10 cellular contexts compared by ENCODE assay signal in the genomic region with DNA sequence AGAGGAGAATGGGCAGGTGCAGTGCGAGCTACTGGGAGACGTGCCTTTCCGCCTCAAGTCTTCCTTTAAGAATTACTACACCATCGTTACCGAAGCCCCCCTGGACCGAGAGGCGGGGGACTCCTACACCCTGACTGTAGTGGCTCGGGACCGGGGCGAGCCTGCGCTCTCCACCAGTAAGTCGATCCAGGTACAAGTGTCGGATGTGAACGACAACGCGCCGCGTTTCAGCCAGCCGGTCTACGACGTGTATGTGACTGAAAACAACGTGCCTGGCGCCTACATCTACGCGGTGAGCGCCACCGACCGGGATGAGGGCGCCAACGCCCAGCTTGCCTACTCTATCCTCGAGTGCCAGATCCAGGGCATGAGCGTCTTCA. TPM values are rescaled to one million over a fixed set of nuclear protein-coding genes. Genes with fewer than 3 reads are reported as not detected.
DNase-seq lines count a peak whose midpoint lies in the region; ATAC-seq, FAIRE-seq and TF ChIP-seq lines count a peak whose summit lies in the region.
"Had no signal": no experiment of that assay in that cellular context is flagged by ENCODE, and none has a peak within 500 bp of the region (broad histone marks: within the 10 kb centered on the region; RNA-seq: fewer than 3 reads in every experiment).

No MANE protein-coding gene starts in this region.

- POLR2A ChIA-PET in AG04450 (lab: Yijun Ruan, JAX) (no interaction called here), HEK293 (lab: Yijun Ruan, JAX) (no interaction called here), H1 (lab: Charles Lee; ENCODE audit: partially characterized antibody) (interaction anchor here (0.9 to 1.8 kb wide), 5 partner anchors 9 to 113 kb away, joined by 3 to 5 read pairs (median 4); no protein-coding TSS in a partner anchor)

- H2BK20ac ChIP-seq in H1 (ENCODE audit: low read length): no peak overlapping the region

- FAIRE-seq in H1 (lab: Jason Lieb, UNC): no peak
- FAIRE-seq: GM12878, HepG2 had no signal

- ATAC-seq in GM21529 (IDR thresholded peaks at IDR 0.05; ENCODE audit: unreplicated experiment): no peak
- ATAC-seq in HG02623 (IDR thresholded peaks at IDR 0.05; ENCODE audit: unreplicated experiment): no peak
- ATAC-seq: GM12878, HepG2 had no signal

- H3K9me3 ChIP-seq in AG04450 (ENCODE audit: control insufficient read depth, insufficient read depth, low read length) (peaks cover 3% of the 10 kb centered on the region; the same call in 1 of the 2 replicates), HEK293 (ENCODE audit: control insufficient read depth, insufficient read depth, low read depth, low read length) (no peaks in the 10 kb centered on the region), H1 (ENCODE audit: insufficient read depth in 2 of 2, low read depth in 1 of 2, low read length in 1 of 2) (no peaks in the 10 kb centered on the region), neuron (ENCODE audit: low read length) (no peaks in the 10 kb centered on the region)

- H3K36me3 ChIP-seq in HEK293 (ENCODE audit: control insufficient read depth in 2 of 2, insufficient read depth in 1 of 2, low read length in 2 of 2): peaks cover 0 to 7% of the 10 kb centered on the region in 2 experiments; a peak in 1 of 3 replicates
- H3K36me3 ChIP-seq in H1 (ENCODE audit: control insufficient read depth in 2 of 4, insufficient read depth in 4 of 4, low read length in 3 of 4): no peaks in the 10 kb centered on the region; a peak in 1 of 8 replicates
- no peaks in the 10 kb centered on the region for H3K36me3 ChIP-seq in neuron (ENCODE audit: insufficient read depth, low read length)

- H3K9ac ChIP-seq in H1 (replicated peaks in 1 of 4; ENCODE audit: extremely low read depth in 1 of 4, low read depth in 3 of 4, low read length in 3 of 4): no peak overlapping the region; a peak in 1 of 7 replicates

- H3K56ac ChIP-seq in H1 (replicated peaks; ENCODE audit: insufficient read length, low read depth, low read length): no peak overlapping the region

- H3K27ac ChIP-seq in AG04450 (ENCODE audit: low read depth, low read length) (no peak overlapping the region), HEK293 (ENCODE audit: extremely low read depth, low read depth, low read length) (no peak overlapping the region), H1 (ENCODE audit: low read depth, low read length) (no peak overlapping the region)

- TF ChIP-seq CTCF in AG04450 (IDR thresholded peaks at IDR 0.05; ENCODE audit: low read depth, low read length): no peak
- no peak for TF ChIP-seq CTCF in HEK293 (tag by site-specific recombination; IDR thresholded peaks at IDR 0.05)
- TF ChIP-seq CTCF in H1 (IDR thresholded peaks at IDR 0.05; ENCODE audit: control extremely low read depth in 1 of 3, insufficient read depth in 1 of 3, low read depth in 1 of 3, low read length in 3 of 3): peak in 1 of 3 experiments; percentile 35; a peak in 1 of 4 replicates

- no peak overlapping the region for H4K5ac ChIP-seq in H1 (ENCODE audit: insufficient read length, low read depth, low read length)

- no peak for DNase-seq in AG04450 (ENCODE audit: low read depth, low spot score)
- DNase-seq in H1 (ENCODE audit: low read depth in 1 of 2, low spot score in 2 of 2): no peak
- no peak for DNase-seq in effector CD4-positive, alpha-beta T cell
- no peak for DNase-seq in retina

- H4K8ac ChIP-seq in H1 (ENCODE audit: extremely low read depth, insufficient read depth, low read length): no peak overlapping the region

- peak in 1 of 2 experiments; percentile 26; a peak in 1 of 4 replicates for TF ChIP-seq RAD21 in H1 (IDR thresholded peaks at IDR 0.05 in 1 of 2, conservative IDR thresholded peaks at IDR 0.05 in 1 of 2; ENCODE audit: low read depth in 2 of 2, low read length in 2 of 2)

- TF ChIP-seq POLR2A in H1 (IDR thresholded peaks at IDR 0.05; ENCODE audit: control extremely low read depth in 1 of 2, low read depth in 2 of 2, low read length in 2 of 2): no peak

- H2BK12ac ChIP-seq in H1 (ENCODE audit: low read depth, low read length): peak overlapping the region; percentile 62; the same call in 1 of the 2 replicates

- H3K18ac ChIP-seq in H1 (ENCODE audit: extremely low read depth, low read length): peak overlapping the region; percentile 26; the same call in 1 of the 2 replicates

- H3K4me3 ChIP-seq in AG04450 (ENCODE audit: low read depth, low read length) (peak overlapping the region; percentile 69), HEK293 (ENCODE audit: low read depth, low read length) (peak overlapping the region; percentile 40), H1 (ENCODE audit: extremely low read depth in 1 of 4, insufficient read depth in 2 of 4, low read depth in 3 of 4, low read length in 4 of 4) (peak overlapping the region; percentile 58 to 67 (median 64)), neuron (ENCODE audit: low read length) (peak overlapping the region; percentile 54)
- H3K4me3 ChIP-seq: GM12878 had no signal

- H2BK5ac ChIP-seq in H1 (ENCODE audit: low read depth, low read length): no peak overlapping the region

- H2AFZ ChIP-seq in H1 (ENCODE audit: low read length): peak overlapping the region; percentile 42; the same call in 1 of the 2 replicates
- H2AFZ ChIP-seq in neuron (ENCODE audit: low read depth, low read length): no peak overlapping the region

- no peak overlapping the region for H2AK5ac ChIP-seq in H1 (ENCODE audit: low read depth, low read length)

- H3K23ac ChIP-seq in H1 (ENCODE audit: insufficient read length): no peak overlapping the region

- H3K79me2 ChIP-seq in H1 (ENCODE audit: control insufficient read depth in 1 of 2, insufficient read depth in 2 of 2, low read length in 2 of 2): no peaks in the 10 kb centered on the region

- H3K23me2 ChIP-seq in H1 (ENCODE audit: low read depth, low read length): peaks cover 57% of the 10 kb centered on the region

- no peak overlapping the region for H4K91ac ChIP-seq in H1 (replicated peaks; ENCODE audit: insufficient read length, low read length)

- H2BK120ac ChIP-seq in H1 (replicated peaks; ENCODE audit: low read depth, low read length): no peak overlapping the region

- H4K20me1 ChIP-seq in H1 (replicated peaks in 1 of 2; ENCODE audit: control insufficient read depth in 1 of 2, insufficient read depth in 2 of 2, low read length in 2 of 2): peaks cover 3 to 5% of the 10 kb centered on the region in 2 experiments

- WGBS in H1 (ENCODE audit: extremely low coverage in 1 of 2, insufficient coverage in 1 of 2, insufficient read length in 1 of 2, insufficient replicate concordance in 2 of 2, low coverage in 1 of 2, low lambda C conversion rate in 2 of 2, missing lambda C conversion rate in 1 of 2), 2 experiments: 1% methylated on average over 29 of the region's 32 CpGs; no CpG with 5 or more reads in 1 of the 2 experiments

- TF ChIP-seq EP300 in H1 (IDR thresholded peaks at IDR 0.05; ENCODE audit: borderline replicate concordance in 1 of 2, low read depth in 2 of 2, low read length in 2 of 2): no peak

- H3K79me1 ChIP-seq in H1 (ENCODE audit: low read depth, low read length): no peaks in the 10 kb centered on the region

- H3K27me3 ChIP-seq in AG04450 (ENCODE audit: control insufficient read depth, insufficient read depth, low read length) (peaks cover 54% of the 10 kb centered on the region), H1 (replicated peaks in 1 of 4; ENCODE audit: control insufficient read depth in 3 of 4, extremely low read depth in 1 of 4, insufficient read depth in 3 of 4, low read length in 3 of 4) (peaks cover 45 to 69% (median 63%) of the 10 kb centered on the region in 4 experiments; a peak in 6 of 7 replicates), neuron (ENCODE audit: insufficient read depth, low read length) (no peaks in the 10 kb centered on the region)

- peak overlapping the region; percentile 65; the same call in 1 of the 2 replicates for H2BK15ac ChIP-seq in H1 (ENCODE audit: low read length)

- H3K4me1 ChIP-seq in HEK293 (ENCODE audit: control insufficient read depth, insufficient read depth, low read length) (no peaks in the 10 kb centered on the region; the same call in 1 of the 2 replicates), H1 (replicated peaks in 1 of 4; ENCODE audit: control insufficient read depth in 3 of 4, insufficient read depth in 4 of 4, low read length in 3 of 4) (peaks cover 5 to 17% (median 15%) of the 10 kb centered on the region in 4 experiments), neuron (ENCODE audit: insufficient read depth, low read length) (peaks cover 8% of the 10 kb centered on the region)

- CTCF ChIA-PET in AG04450 (lab: Charles Lee): no interaction called here
- CTCF ChIA-PET in HEK293 (lab: Yijun Ruan, JAX): interaction anchor here (1.1 kb wide), 1 partner anchor 24 kb away, joined by 3 read pairs; no protein-coding TSS in a partner anchor
- CTCF ChIA-PET in H1 (lab: Charles Lee; ENCODE audit: partially characterized antibody): interaction anchor here (0.6 to 2.5 kb wide), 14 partner anchors 12 to 687 kb away, joined by 3 to 11 read pairs (median 3); no protein-coding TSS in a partner anchor

- H3K4ac ChIP-seq in H1 (replicated peaks; ENCODE audit: insufficient read length, low read depth, low read length): no peak overlapping the region

- H3K14ac ChIP-seq in H1 (ENCODE audit: insufficient read length): no peak overlapping the region

- peak overlapping the region; percentile 99 for H3K4me2 ChIP-seq in H1 (ENCODE audit: insufficient read depth in 1 of 2, low read depth in 2 of 2, low read length in 2 of 2)

TF ChIP-seq in HEK293, 187 proteins besides CTCF, POLR2A, EP300 and RAD21 (continues in another document):
- TF ChIP-seq ZNF221 (tag by site-specific recombination; IDR thresholded peaks at IDR 0.05; ENCODE audit: borderline replicate concordance): no peak
- no peak for TF ChIP-seq ZNF621 (tag by site-specific recombination; IDR thresholded peaks at IDR 0.05)

TF ChIP-seq in H1, 55 proteins besides CTCF, POLR2A, EP300 and RAD21 (continues in another document):
- TF ChIP-seq GTF2F1 (IDR thresholded peaks at IDR 0.05; ENCODE audit: borderline replicate concordance, low read depth, low read length) (no peak), POU5F1 (IDR thresholded peaks at IDR 0.05; ENCODE audit: low read depth, low read length) (no peak), TBP (IDR thresholded peaks at IDR 0.05; ENCODE audit: low read depth, low read length) (no peak), CREB1 (IDR thresholded peaks at IDR 0.05) (0 out of 2 replicates have a peak, but pooled peaks have one; percentile 41), CTBP2 (IDR thresholded peaks at IDR 0.05; ENCODE audit: borderline replicate concordance, insufficient read depth, insufficient read length, low read length) (no peak)

RNA-seq across cellular contexts. Expression of a gene that starts 2.2 kb away (rescaled TPM):
- polyA plus RNA-seq in AG04450 (2011; rRNA removed): 0.36 and 0.37 TPM in 2 replicates
- 0.60 and 0.65 TPM in 2 replicates for polyA minus RNA-seq in AG04450 (2011; rRNA and poly(A)+ RNA removed)
- 9.3 and 10.0 TPM in 2 replicates for total RNA-seq in H1 (2021; fragmentation: NEBNext Ultra II Directional; extraction: Animal tissue kit (Norgen Biotek cat#: 25700))
- 2.2 and 3.0 TPM in 2 replicates for polyA plus RNA-seq in H1 (2011; rRNA removed)
- 2.6 TPM for polyA plus RNA-seq in H1 (2011; cell fraction: cytosol; rRNA removed)
- 5.5 TPM for polyA plus RNA-seq in H1 (2011; cell fraction: nucleus; rRNA removed)
- polyA plus RNA-seq in H1 (2012, experiment 1 of 2): 1.9 to 3.1 TPM (median 2.6 TPM) in 4 replicates
- polyA plus RNA-seq in H1 (2012, experiment 2 of 2): 1.1 TPM
- polyA plus RNA-seq in H1 (2013, experiment 1 of 2): 24.2 TPM
- polyA plus RNA-seq in H1 (2013, experiment 2 of 2): 22.9 TPM
- 5.8 and 6.0 TPM in 2 replicates for polyA minus RNA-seq in H1 (2011; rRNA and poly(A)+ RNA removed)
- polyA minus RNA-seq in H1 (2011; cell fraction: cytosol; rRNA and poly(A)+ RNA removed): 4.3 TPM
- polyA minus RNA-seq in H1 (2011; cell fraction: nucleus; rRNA and poly(A)+ RNA removed): 11.5 TPM
- total RNA-seq: GM12878, HepG2 had no signal
- polyA plus RNA-seq: HepG2 had no signal
